1 cellular context compared by ENCODE assay signal in genomic region chr2:206083602-206084467, GRCh38.
A peak's percentile ranks its signal among the peaks of the same experiment; 100 is the strongest.
TF ChIP-seq lines count a peak whose summit lies in the region.

No MANE protein-coding gene starts in this region.

TF ChIP-seq in HEK293, 187 proteins besides CTCF, POLR2A, EP300 and RAD21 (continued from another document and continues in another):
- no peak for TF ChIP-seq ZNF280D (tag by site-specific recombination; IDR thresholded peaks at IDR 0.05)
- TF ChIP-seq ZNF18 (tag by site-specific recombination; IDR thresholded peaks at IDR 0.05), result no peak
- no peak for TF ChIP-seq ZNF623 (tag by site-specific recombination; IDR thresholded peaks at IDR 0.05)
- TF ChIP-seq ZBTB8A (tag by site-specific recombination; IDR thresholded peaks at IDR 0.05), result no peak
- TF ChIP-seq ZNF600 (tag by site-specific recombination; IDR thresholded peaks at IDR 0.05), result no peak
- TF ChIP-seq ZNF776 (tag by site-specific recombination; IDR thresholded peaks at IDR 0.05; ENCODE audit: borderline replicate concordance), result no peak
- TF ChIP-seq ZNF596 (tag by site-specific recombination; IDR thresholded peaks at IDR 0.05), result no peak
- TF ChIP-seq ZSCAN23 (tag by site-specific recombination; IDR thresholded peaks at IDR 0.05), result no peak
- no peak for TF ChIP-seq ZNF19 (tag by site-specific recombination; IDR thresholded peaks at IDR 0.05; ENCODE audit: low read depth)
- TF ChIP-seq HIC1 (tag by site-specific recombination; IDR thresholded peaks at IDR 0.05), result 0 out of 2 replicates have a peak, but pooled peaks have one; percentile 13
- TF ChIP-seq, protein P1, sequence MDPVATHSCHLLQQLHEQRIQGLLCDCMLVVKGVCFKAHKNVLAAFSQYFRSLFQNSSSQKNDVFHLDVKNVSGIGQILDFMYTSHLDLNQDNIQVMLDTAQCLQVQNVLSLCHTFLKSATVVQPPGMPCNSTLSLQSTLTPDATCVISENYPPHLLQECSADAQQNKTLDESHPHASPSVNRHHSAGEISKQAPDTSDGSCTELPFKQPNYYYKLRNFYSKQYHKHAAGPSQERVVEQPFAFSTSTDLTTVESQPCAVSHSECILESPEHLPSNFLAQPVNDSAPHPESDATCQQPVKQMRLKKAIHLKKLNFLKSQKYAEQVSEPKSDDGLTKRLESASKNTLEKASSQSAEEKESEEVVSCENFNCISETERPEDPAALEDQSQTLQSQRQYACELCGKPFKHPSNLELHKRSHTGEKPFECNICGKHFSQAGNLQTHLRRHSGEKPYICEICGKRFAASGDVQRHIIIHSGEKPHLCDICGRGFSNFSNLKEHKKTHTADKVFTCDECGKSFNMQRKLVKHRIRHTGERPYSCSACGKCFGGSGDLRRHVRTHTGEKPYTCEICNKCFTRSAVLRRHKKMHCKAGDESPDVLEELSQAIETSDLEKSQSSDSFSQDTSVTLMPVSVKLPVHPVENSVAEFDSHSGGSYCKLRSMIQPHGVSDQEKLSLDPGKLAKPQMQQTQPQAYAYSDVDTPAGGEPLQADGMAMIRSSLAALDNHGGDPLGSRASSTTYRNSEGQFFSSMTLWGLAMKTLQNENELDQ (tag by site-specific recombination; IDR thresholded peaks at IDR 0.05; ENCODE audit: low read depth), result no peak
- no peak for TF ChIP-seq ZNF664 (tag by site-specific recombination; IDR thresholded peaks at IDR 0.05)
- TF ChIP-seq ZBTB11 (tag by site-specific recombination; conservative IDR thresholded peaks at IDR 0.05; ENCODE audit: low read depth), result no peak
- TF ChIP-seq ZIC2 (tag by site-specific recombination; IDR thresholded peaks at IDR 0.05), result peak; percentile 78
- no peak for TF ChIP-seq ZNF747 (tag by site-specific recombination; IDR thresholded peaks at IDR 0.05)
- no peak for TF ChIP-seq MYNN (tag by site-specific recombination; IDR thresholded peaks at IDR 0.05; ENCODE audit: borderline replicate concordance)
- TF ChIP-seq ZNF610 (tag by site-specific recombination; IDR thresholded peaks at IDR 0.05; ENCODE audit: borderline replicate concordance), result no peak
- TF ChIP-seq ZBTB20 (tag by site-specific recombination; IDR thresholded peaks at IDR 0.05), result no peak
- peak; percentile 57 for TF ChIP-seq PATZ1 (tag by site-specific recombination; IDR thresholded peaks at IDR 0.05)
- no peak for TF ChIP-seq HOXD13 (CRISPR knock-in tag; IDR thresholded peaks at IDR 0.05; ENCODE audit: borderline replicate concordance)
- no peak; the same call in 1 of the 2 replicates for TF ChIP-seq ZFP37 (tag by site-specific recombination; IDR thresholded peaks at IDR 0.05)
- no peak for TF ChIP-seq ZNF768 (tag by site-specific recombination; IDR thresholded peaks at IDR 0.05)
- peak; percentile 62 for TF ChIP-seq ZSCAN4 (tag by site-specific recombination; IDR thresholded peaks at IDR 0.05)
- no peak for TF ChIP-seq ZNF624 (tag by site-specific recombination; IDR thresholded peaks at IDR 0.05)
- TF ChIP-seq ZNF133 (tag by site-specific recombination; IDR thresholded peaks at IDR 0.05), result no peak
- TF ChIP-seq SP2 (tag by site-specific recombination; IDR thresholded peaks at IDR 0.05), result no peak
- no peak for TF ChIP-seq YY2 (tag by site-specific recombination; IDR thresholded peaks at IDR 0.05)
- TF ChIP-seq ZNF362 (tag by site-specific recombination; IDR thresholded peaks at IDR 0.05), result peak; percentile 62
- TF ChIP-seq ZNF423 (tag by site-specific recombination; IDR thresholded peaks at IDR 0.05), result no peak
- no peak for TF ChIP-seq ZNF518A (tag by site-specific recombination; conservative IDR thresholded peaks at IDR 0.05; ENCODE audit: low read depth)
- TF ChIP-seq ZNF792 (tag by site-specific recombination; IDR thresholded peaks at IDR 0.05), result no peak
